33 cellular contexts compared by ENCODE assay signal in genomic region chr18:73544032-73544431, GRCh38.
"Had no signal": no experiment of that assay in that cellular context is flagged by ENCODE, and none has a peak within 500 bp of the region (broad histone marks: within the 10 kb centered on the region; RNA-seq: fewer than 3 reads in every experiment).

No MANE protein-coding gene starts in this region.

- H3K36me3 ChIP-seq: cardiac muscle cell, MG63, Peyer's patch had no signal

- H3K27me3 Mint-ChIP-seq: activated CD4-positive, alpha-beta T cell treated with anti-CD3 and anti-CD28 coated beads, Interleukin-2, amount 10 ng/mL, durations not matched to agents 24 days and 14 days; activated CD8-positive, alpha-beta T cell treated with anti-CD3 and anti-CD28 coated beads for 36 hours; activated naive CD8-positive, alpha-beta T cell treated with anti-CD3 and anti-CD28 coated beads for 36 hours; activated T-helper 17 cell treated with anti-CD3 and anti-CD28 coated beads, Interleukin-2, amount 50 U/mL, for 72 hours; central memory CD8-positive, alpha-beta T cell had no signal

- H3K4me1 Mint-ChIP-seq: activated CD4-positive, alpha-beta T cell treated with anti-CD3 and anti-CD28 coated beads, Interleukin-2, amount 10 ng/mL, durations not matched to agents 24 days and 14 days; activated naive CD8-positive, alpha-beta T cell treated with anti-CD3 and anti-CD28 coated beads for 36 hours; activated T-helper 17 cell treated with anti-CD3 and anti-CD28 coated beads, Interleukin-2, amount 50 U/mL, for 72 hours; central memory CD8-positive, alpha-beta T cell had no signal

- H3K4me1 ChIP-seq: Peyer's patch had no signal

- ATAC-seq: activated CD8-positive, alpha-beta T cell treated with anti-CD3 and anti-CD28 coated beads for 36 hours; activated T-cell treated with anti-CD3 and anti-CD28 coated beads, Interleukin-2, amount 50 U/mL, for 72 hours; activated T-helper 17 cell treated with anti-CD3 and anti-CD28 coated beads, Interleukin-2, amount 50 U/mL, for 72 hours; PC-3; SK-N-SH treated with all-trans-retinoic acid at 6 μM for 48 hours had no signal

- H3K27ac Mint-ChIP-seq: activated CD4-positive, alpha-beta T cell treated with anti-CD3 and anti-CD28 coated beads, Interleukin-2, amount 10 ng/mL, durations not matched to agents 24 days and 14 days; activated CD8-positive, alpha-beta T cell treated with anti-CD3 and anti-CD28 coated beads for 36 hours; activated naive CD8-positive, alpha-beta T cell treated with anti-CD3 and anti-CD28 coated beads for 36 hours; activated T-cell treated with anti-CD3 and anti-CD28 coated beads, Interleukin-2, amount 50 U/mL, for 72 hours; activated T-helper 17 cell treated with anti-CD3 and anti-CD28 coated beads, Interleukin-2, amount 50 U/mL, for 72 hours had no signal

- H3K9me3 ChIP-seq: MG63, Peyer's patch had no signal

- H3K4me3 ChIP-seq: cardiac muscle cell, MG63, Peyer's patch had no signal

- H3K36me3 Mint-ChIP-seq: activated naive CD8-positive, alpha-beta T cell treated with anti-CD3 and anti-CD28 coated beads for 36 hours had no signal

- H3K4me3 Mint-ChIP-seq: activated CD4-positive, alpha-beta T cell treated with anti-CD3 and anti-CD28 coated beads, Interleukin-2, amount 10 ng/mL, durations not matched to agents 24 days and 14 days; activated CD8-positive, alpha-beta T cell treated with anti-CD3 and anti-CD28 coated beads for 36 hours; activated naive CD8-positive, alpha-beta T cell treated with anti-CD3 and anti-CD28 coated beads for 36 hours; activated T-cell treated with anti-CD3 and anti-CD28 coated beads, Interleukin-2, amount 50 U/mL, for 72 hours; activated T-helper 17 cell treated with anti-CD3 and anti-CD28 coated beads, Interleukin-2, amount 50 U/mL, for 72 hours; central memory CD8-positive, alpha-beta T cell had no signal

- DNase-seq: activated CD4-positive, alpha-beta T cell treated with anti-CD3 and anti-CD28 coated beads, Interleukin-2, amount 10 ng/mL, durations not matched to agents 24 days and 14 days; activated CD4-positive, alpha-beta T cell treated with anti-CD3 and anti-CD28 coated beads, Interleukin-2, amount 50 U/mL, for 4 hours; activated CD8-positive, alpha-beta T cell treated with anti-CD3 and anti-CD28 coated beads for 36 hours; activated effector memory CD4-positive, alpha-beta T cell treated with anti-CD3 and anti-CD28 coated beads, Interleukin-2, amount 50 U/mL, for 16 hours; activated naive CD4-positive, alpha-beta T cell; activated naive CD4-positive, alpha-beta T cell treated with anti-CD3 and anti-CD28 coated beads, Interleukin-2, amount 50 U/mL, for 16 hours; activated naive CD8-positive, alpha-beta T cell treated with anti-CD3 and anti-CD28 coated beads for 36 hours; activated T-cell treated with anti-CD3 and anti-CD28 coated beads, Interleukin-2, amount 50 U/mL, for 1 hour; activated T-cell treated with anti-CD3 and anti-CD28 coated beads, Interleukin-2, amount 50 U/mL, for 72 hours; amniotic stem cell; aorta; Kasumi-1; MG63; NCI-H1048; NCI-H1105 treated with DMSO at 0.1 percent for 48 hours; NCI-H1436; NCI-H187; NCI-H2029 treated with DMSO at 0.1 percent for 48 hours; NCI-H2171 treated with DMSO at 0.1 percent for 48 hours; NCI-H2227 treated with DMSO at 0.1 percent for 48 hours; NCI-H446; NCI-H510A treated with DMSO at 0.1 percent for 48 hours; NCI-H526 treated with DMSO at 0.1 percent for 48 hours; NK-92 treated with Interleukin-12 subunit alpha and Interleukin-12 subunit beta, amount 100 ng/mL, for 24 hours; PC-3; Peyer's patch; RPMI8226; SIG-M5; T-helper 1 cell had no signal

- H3K27ac ChIP-seq: cardiac muscle cell, Peyer's patch had no signal
